10 cellular contexts compared by ENCODE assay signal in the genomic region with DNA sequence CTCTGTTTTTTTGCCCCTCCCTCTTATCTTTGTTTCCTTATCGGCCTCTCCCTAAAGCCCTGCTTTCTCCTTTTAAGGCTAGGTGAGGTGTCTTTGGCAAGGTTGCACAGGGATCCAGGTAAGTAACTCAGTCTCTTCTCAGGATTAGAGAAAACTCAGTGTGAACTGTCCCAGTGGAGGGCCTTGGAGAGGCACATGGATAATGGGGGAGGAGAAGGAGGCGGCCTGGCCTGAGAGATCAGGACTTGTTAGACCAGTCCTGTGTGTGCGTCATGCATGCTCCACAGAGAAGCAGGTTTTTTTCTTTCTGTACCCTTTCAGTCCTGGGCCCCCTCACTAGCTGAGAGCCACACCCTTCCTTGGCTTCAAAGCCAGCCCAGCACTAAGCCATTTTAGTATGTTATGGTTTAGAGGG. TPM values are rescaled to one million over a fixed set of nuclear protein-coding genes. Genes with fewer than 3 reads are reported as not detected.
A peak's percentile ranks its signal among the peaks of the same experiment; 100 is the strongest.
DNase-seq lines count a peak whose midpoint lies in the region; ATAC-seq, FAIRE-seq and TF ChIP-seq lines count a peak whose summit lies in the region.
"Had no signal": no experiment of that assay in that cellular context is flagged by ENCODE, and none has a peak within 500 bp of the region (broad histone marks: within the 10 kb centered on the region; RNA-seq: fewer than 3 reads in every experiment).

No MANE protein-coding gene starts in this region.

- H3K4me1 Mint-ChIP-seq in endodermal cell, result peaks cover 74% of the 10 kb centered on the region
- H3K4me1 Mint-ChIP-seq in mesothelial cell of epicardium, result peaks cover 75% of the 10 kb centered on the region
- H3K4me1 Mint-ChIP-seq in type B pancreatic cell (ENCODE audit: unreplicated experiment), result peaks cover 57% of the 10 kb centered on the region

- no peaks in the 10 kb centered on the region for H3K9me2 ChIP-seq in PC-9 (ENCODE audit: insufficient read depth)

- H3K4me2 ChIP-seq in PC-9, result peak overlapping the region; percentile 91

- POLR2A ChIA-PET in PC-9 (lab: Charles Lee; ENCODE audit: unreplicated experiment), result interaction anchor here (0.6 to 1.7 kb wide), 8 partner anchors 10 to 46 kb away, joined by 4 to 17 read pairs (median 8); partner anchors contain the start of gene CTNND1

- no TSS peak for BruUV-seq in PC-9 (replicated peaks; lab: Mats Ljungman, UMichigan)

- peak; percentile 92 to 99 for DNase-seq in PC-9
- peak; percentile 94 for DNase-seq in endodermal cell
- DNase-seq in mesothelial cell of epicardium (ENCODE audit: low spot score in 2 of 2, unreplicated experiment in 2 of 2), result no peak
- no peak for DNase-seq in type B pancreatic cell (ENCODE audit: extremely low spot score, unreplicated experiment)
- no peak for DNase-seq in RCC 7860 (ENCODE audit: low spot score)
- DNase-seq in NCI-H524 treated with DMSO at 0.1 percent for 48 hours (lab: John Stamatoyannopoulos, UW), result no peak
- DNase-seq: activated CD4-positive, alpha-beta memory T cell treated with anti-CD3 and anti-CD28 coated beads, Interleukin-2, amount 10 ng/mL, durations not matched to agents 7 days and 5 days had no signal

- peak overlapping the region; percentile 58 for H3K9ac ChIP-seq in endodermal cell (ENCODE audit: extremely low read depth, low read length, poor library complexity, severe bottlenecking)

- peaks cover 64% of the 10 kb centered on the region for H3F3A ChIP-seq in PC-9 (ENCODE audit: insufficient read depth, low read depth)

- H3K4me1 ChIP-seq in PC-9 (replicated peaks; ENCODE audit: insufficient read depth) (peaks cover 64% of the 10 kb centered on the region), endodermal cell (ENCODE audit: control insufficient read depth, insufficient read depth, low read length) (peaks cover 31% of the 10 kb centered on the region)

- CTCF ChIA-PET in PC-9 (lab: Charles Lee), result interaction anchor here (0.7 to 1.4 kb wide), 4 partner anchors 18 to 21 kb away, joined by 3 to 5 read pairs (median 4); no protein-coding TSS in a partner anchor

- peak overlapping the region; percentile 93 for H3K27ac ChIP-seq in PC-9
- peak overlapping the region; percentile 62 for H3K27ac ChIP-seq in endodermal cell (ENCODE audit: low read depth, low read length)
- H3K27ac ChIP-seq: ovary had no signal

- H3K9me3 Mint-ChIP-seq in endodermal cell (no peaks in the 10 kb centered on the region), mesothelial cell of epicardium (no peaks in the 10 kb centered on the region), type B pancreatic cell (no peaks in the 10 kb centered on the region)
- H3K9me3 Mint-ChIP-seq: activated CD4-positive, alpha-beta memory T cell treated with anti-CD3 and anti-CD28 coated beads, Interleukin-2, amount 10 ng/mL, durations not matched to agents 7 days and 5 days had no signal

- H3K27me3 Mint-ChIP-seq in endodermal cell (ENCODE audit: insufficient read depth) (no peaks in the 10 kb centered on the region), mesothelial cell of epicardium (ENCODE audit: low read depth) (no peaks in the 10 kb centered on the region), type B pancreatic cell (no peaks in the 10 kb centered on the region)

- peaks cover 22% of the 10 kb centered on the region for H3K36me3 Mint-ChIP-seq in endodermal cell (ENCODE audit: low read depth)
- peaks cover 2% of the 10 kb centered on the region for H3K36me3 Mint-ChIP-seq in mesothelial cell of epicardium
- peaks cover 20% of the 10 kb centered on the region for H3K36me3 Mint-ChIP-seq in type B pancreatic cell

- H3K79me2 ChIP-seq in PC-9 (ENCODE audit: low read depth), result peaks cover 93% of the 10 kb centered on the region

- TF ChIP-seq CTCF in PC-9 (conservative IDR thresholded peaks at IDR 0.05) (0 out of 2 replicates have a peak, but pooled peaks have one; percentile 9), endodermal cell (conservative IDR thresholded peaks at IDR 0.05) (no peak), mesothelial cell of epicardium (IDR thresholded peaks at IDR 0.05; ENCODE audit: unreplicated experiment) (no peak), type B pancreatic cell (conservative IDR thresholded peaks at IDR 0.05) (no peak)

- no peak for ATAC-seq in HG02840 (IDR thresholded peaks at IDR 0.05; ENCODE audit: low FRiP score, unreplicated experiment)

- peak overlapping the region; percentile 100 for H3K27ac Mint-ChIP-seq in endodermal cell
- peak overlapping the region; percentile 99 for H3K27ac Mint-ChIP-seq in mesothelial cell of epicardium
- peak overlapping the region; percentile 97 for H3K27ac Mint-ChIP-seq in type B pancreatic cell
- H3K27ac Mint-ChIP-seq: activated CD4-positive, alpha-beta memory T cell treated with anti-CD3 and anti-CD28 coated beads, Interleukin-2, amount 10 ng/mL, durations not matched to agents 7 days and 5 days had no signal

- H3K4me3 Mint-ChIP-seq in endodermal cell (peak overlapping the region; percentile 49), mesothelial cell of epicardium (peak overlapping the region; percentile 50), type B pancreatic cell (peak overlapping the region; percentile 78)
- H3K4me3 Mint-ChIP-seq: activated CD4-positive, alpha-beta memory T cell treated with anti-CD3 and anti-CD28 coated beads, Interleukin-2, amount 10 ng/mL, durations not matched to agents 7 days and 5 days had no signal

- FAIRE-seq in RCC 7860 (lab: Jason Lieb, UNC), result no peak
- FAIRE-seq: colon had no signal

- H3K4me3 ChIP-seq in PC-9 (peak overlapping the region; percentile 33; the same call in 1 of the 2 replicates), endodermal cell (ENCODE audit: low read length) (no peak overlapping the region)
- H3K4me3 ChIP-seq: ovary had no signal

- H2AFZ ChIP-seq in PC-9, result no peak overlapping the region

- intact Hi-C loops in PC-9 (cut with micrococcal nuclease; ENCODE audit: unreplicated experiment), result loop anchor here (1.0 kb wide), 1 partner anchor 18 kb away; no protein-coding TSS in a partner anchor

- no peaks in the 10 kb centered on the region for H3K9me3 ChIP-seq in PC-9 (ENCODE audit: insufficient read depth, low read depth)
- H3K9me3 ChIP-seq in endodermal cell (ENCODE audit: control insufficient read depth, low read length), result no peaks in the 10 kb centered on the region
- H3K9me3 ChIP-seq: ovary had no signal

- H4K20me1 ChIP-seq in PC-9 (ENCODE audit: insufficient read depth), result no peaks in the 10 kb centered on the region

- 57 to 77% methylated on average over 1 to 2 of the region's 3 CpGs for WGBS in endodermal cell (ENCODE audit: insufficient coverage in 1 of 2, insufficient read length in 1 of 2), 2 experiments

- H3K27me3 ChIP-seq in PC-9 (ENCODE audit: insufficient read depth, low read depth), result no peaks in the 10 kb centered on the region
- no peaks in the 10 kb centered on the region for H3K27me3 ChIP-seq in endodermal cell (ENCODE audit: control insufficient read depth, insufficient read depth, low read length, poor library complexity, severe bottlenecking)
- H3K27me3 ChIP-seq: ovary had no signal

- H3K36me3 ChIP-seq in PC-9 (ENCODE audit: low read depth) (peaks cover 10% of the 10 kb centered on the region; the same call in 1 of the 2 replicates), endodermal cell (ENCODE audit: control insufficient read depth, insufficient read depth, low read length) (peaks cover 4% of the 10 kb centered on the region)
- H3K36me3 ChIP-seq: ovary had no signal

RNA-seq across cellular contexts. Expression of gene CTNND1, which starts 19.9 kb away (rescaled TPM):
- 340 and 413 TPM in 2 replicates for total RNA-seq in PC-9 (2021)
- total RNA-seq in endodermal cell, result 100 to 1,000 TPM; 190 to 216 TPM
- 144 TPM for polyA plus RNA-seq in endodermal cell (2013, experiment 1 of 2)
- polyA plus RNA-seq in endodermal cell (2013, experiment 2 of 2), result 136 TPM
- 234 to 250 TPM (median 238 TPM) in 3 replicates for total RNA-seq in mesothelial cell of epicardium
- total RNA-seq in type B pancreatic cell (ENCODE audit: low replicate concordance), result 187 and 253 TPM in 2 replicates

RNA-seq across cellular contexts. Expression of gene BTBD18, which starts 29.9 kb away (rescaled TPM):
- total RNA-seq in PC-9 (2021) (not detected in 2 replicates), endodermal cell (not detected), mesothelial cell of epicardium (not detected in 3 replicates), type B pancreatic cell (ENCODE audit: low replicate concordance) (not detected in 2 replicates)
- polyA plus RNA-seq in endodermal cell (2013, experiment 1 of 2), result not detected
- not detected for polyA plus RNA-seq in endodermal cell (2013, experiment 2 of 2)
- total RNA-seq: activated CD4-positive, alpha-beta memory T cell treated with anti-CD3 and anti-CD28 coated beads, Interleukin-2, amount 10 ng/mL, durations not matched to agents 7 days and 5 days; ovary had no signal

RNA-seq across cellular contexts. Expression of gene SELENOH, which starts 40.2 kb away (rescaled TPM):
- 211 and 318 TPM in 2 replicates for total RNA-seq in PC-9 (2021)
- total RNA-seq in endodermal cell, result 100 to 1,000 TPM; 213 to 226 TPM
- polyA plus RNA-seq in endodermal cell (2013, experiment 1 of 2), result 154 TPM
- 152 TPM for polyA plus RNA-seq in endodermal cell (2013, experiment 2 of 2)
- total RNA-seq in mesothelial cell of epicardium, result 152 to 158 TPM (median 156 TPM) in 3 replicates
- 107 and 144 TPM in 2 replicates for total RNA-seq in type B pancreatic cell (ENCODE audit: low replicate concordance)

Comparison
In these comparisons a context has a peak if more than half of its experiments do, and no peak if none do; other contexts are left out.
1. DNase-seq: peak in PC-9 (2 of 2) and endodermal cell (single experiment); none in mesothelial cell of epicardium (0 of 2), type B pancreatic cell (single experiment), RCC 7860 (single experiment) and NCI-H524 treated with DMSO at 0.1 percent for 48 hours (single experiment).
2. Peak in every context shown above with its lines, with median percentiles within 50 percentile points of each other: H3K27ac Mint-ChIP-seq and H3K4me3 Mint-ChIP-seq.